35 cellular contexts compared by ENCODE assay signal in genomic region chr14:95691591-95691990, GRCh38. TPM values are rescaled to one million over a fixed set of nuclear protein-coding genes. Genes with fewer than 3 reads are reported as not detected.
"Had no signal": no experiment of that assay in that cellular context is flagged by ENCODE, and none has a peak within 500 bp of the region (broad histone marks: within the 10 kb centered on the region; RNA-seq: fewer than 3 reads in every experiment).

No MANE protein-coding gene starts in this region.

- H3K4me1 Mint-ChIP-seq: activated CD8-positive, alpha-beta memory T cell treated with anti-CD3 and anti-CD28 coated beads, Interleukin-2, amount 10 ng/mL, durations not matched to agents 7 days and 5 days; activated naive CD8-positive, alpha-beta T cell treated with anti-CD3 and anti-CD28 coated beads for 36 hours; activated T-helper 17 cell treated with anti-CD3 and anti-CD28 coated beads, Interleukin-2, amount 50 U/mL, for 72 hours had no signal

- H3K4me3 ChIP-seq: MG63, Peyer's patch, SJSA1 had no signal

- H3K27ac Mint-ChIP-seq: activated CD4-positive, alpha-beta memory T cell treated with anti-CD3 and anti-CD28 coated beads for 36 hours; activated CD8-positive, alpha-beta memory T cell treated with anti-CD3 and anti-CD28 coated beads, Interleukin-2, amount 10 ng/mL, durations not matched to agents 7 days and 5 days; activated naive CD8-positive, alpha-beta T cell treated with anti-CD3 and anti-CD28 coated beads for 36 hours; activated T-cell treated with anti-CD3 and anti-CD28 coated beads, Interleukin-2, amount 50 U/mL, for 72 hours; activated T-helper 17 cell treated with anti-CD3 and anti-CD28 coated beads, Interleukin-2, amount 50 U/mL, for 72 hours; T-helper 1 cell treated with Interleukin-12 subunit alpha and Interleukin-12 subunit beta and Interleukin-4 antibody, amounts not matched to agents 30 μg/mL and 1 μg/mL, for 36 hours; T-helper 2 cell treated with Interferon-gamma antibody and Interleukin-4, amounts not matched to agents 5 μg/mL and 100 μg/mL, for 36 hours; WTC11 had no signal

- H3K4me1 ChIP-seq: Peyer's patch had no signal

- H3K4me3 Mint-ChIP-seq: activated CD4-positive, alpha-beta memory T cell treated with anti-CD3 and anti-CD28 coated beads for 36 hours; activated CD8-positive, alpha-beta memory T cell treated with anti-CD3 and anti-CD28 coated beads, Interleukin-2, amount 10 ng/mL, durations not matched to agents 7 days and 5 days; activated naive CD8-positive, alpha-beta T cell treated with anti-CD3 and anti-CD28 coated beads for 36 hours; activated T-cell treated with anti-CD3 and anti-CD28 coated beads, Interleukin-2, amount 50 U/mL, for 72 hours; activated T-helper 17 cell treated with anti-CD3 and anti-CD28 coated beads, Interleukin-2, amount 50 U/mL, for 72 hours; T-helper 1 cell treated with Interleukin-12 subunit alpha and Interleukin-12 subunit beta and Interleukin-4 antibody, amounts not matched to agents 30 μg/mL and 1 μg/mL, for 36 hours; T-helper 2 cell treated with Interferon-gamma antibody and Interleukin-4, amounts not matched to agents 5 μg/mL and 100 μg/mL, for 36 hours; WTC11 had no signal

- H3K36me3 Mint-ChIP-seq: activated CD4-positive, alpha-beta memory T cell treated with anti-CD3 and anti-CD28 coated beads for 36 hours; activated CD8-positive, alpha-beta memory T cell treated with anti-CD3 and anti-CD28 coated beads, Interleukin-2, amount 10 ng/mL, durations not matched to agents 7 days and 5 days; activated naive CD8-positive, alpha-beta T cell treated with anti-CD3 and anti-CD28 coated beads for 36 hours; WTC11 had no signal

- H3K27me3 ChIP-seq: brain microvascular endothelial cell, MG63, Peyer's patch, SJSA1 had no signal

- H3K9me2 ChIP-seq: SK-N-SH had no signal

- H3K9me3 Mint-ChIP-seq: activated CD4-positive, alpha-beta memory T cell treated with anti-CD3 and anti-CD28 coated beads for 36 hours; activated naive CD8-positive, alpha-beta T cell treated with anti-CD3 and anti-CD28 coated beads for 36 hours; activated T-cell treated with anti-CD3 and anti-CD28 coated beads, Interleukin-2, amount 50 U/mL, for 72 hours; activated T-helper 17 cell treated with anti-CD3 and anti-CD28 coated beads, Interleukin-2, amount 50 U/mL, for 72 hours; T-helper 1 cell treated with Interleukin-12 subunit alpha and Interleukin-12 subunit beta and Interleukin-4 antibody, amounts not matched to agents 30 μg/mL and 1 μg/mL, for 36 hours; T-helper 2 cell treated with Interferon-gamma antibody and Interleukin-4, amounts not matched to agents 5 μg/mL and 100 μg/mL, for 36 hours; WTC11 had no signal

- H3K4me2 ChIP-seq: SK-N-SH had no signal

- H3K27ac ChIP-seq: brain microvascular endothelial cell, Peyer's patch, SJSA1 had no signal

- H3K36me3 ChIP-seq: brain microvascular endothelial cell, MG63, Peyer's patch, SJSA1 had no signal

- H3K9ac ChIP-seq: SK-N-SH had no signal

- ATAC-seq: activated CD8-positive, alpha-beta memory T cell treated with anti-CD3 and anti-CD28 coated beads, Interleukin-2, amount 10 ng/mL, durations not matched to agents 7 days and 5 days; activated T-cell treated with anti-CD3 and anti-CD28 coated beads, Interleukin-2, amount 50 U/mL, for 72 hours; activated T-helper 17 cell treated with anti-CD3 and anti-CD28 coated beads, Interleukin-2, amount 50 U/mL, for 72 hours; PC-3; WTC11 had no signal

- DNase-seq: activated CD4-positive, alpha-beta memory T cell treated with anti-CD3 and anti-CD28 coated beads for 36 hours; activated CD4-positive, alpha-beta T cell treated with anti-CD3 and anti-CD28 coated beads for 4 hours; activated CD4-positive, alpha-beta T cell treated with anti-CD3 and anti-CD28 coated beads, Interleukin-2, amount 50 U/mL, for 1 hour; activated CD4-positive, CD25-positive, alpha-beta regulatory T cell treated with anti-CD3 and anti-CD28 coated beads, Interleukin-2, amount 50 U/mL, for 72 hours; activated CD8-positive, alpha-beta memory T cell treated with anti-CD3 and anti-CD28 coated beads, Interleukin-2, amount 10 ng/mL, durations not matched to agents 7 days and 5 days; activated effector memory CD4-positive, alpha-beta T cell treated with anti-CD3 and anti-CD28 coated beads, Interleukin-2, amount 50 U/mL, for 16 hours; activated naive CD4-positive, alpha-beta T cell; activated naive CD4-positive, alpha-beta T cell treated with anti-CD3 and anti-CD28 coated beads, Interleukin-2, amount 50 U/mL, for 16 hours; activated naive CD8-positive, alpha-beta T cell treated with anti-CD3 and anti-CD28 coated beads for 36 hours; activated T-cell treated with anti-CD3 and anti-CD28 coated beads, Interleukin-2, amount 50 U/mL, for 1 hour; activated T-cell treated with anti-CD3 and anti-CD28 coated beads, Interleukin-2, amount 50 U/mL, for 72 hours; amniotic stem cell; aorta; brain microvascular endothelial cell; central memory CD4-positive, alpha-beta T cell; Kasumi-1; MG63; NCI-H1048; NCI-H1105 treated with DMSO at 0.1 percent for 48 hours; NCI-H1436 treated with DMSO at 0.1 percent for 48 hours; NCI-H1694 treated with DMSO at 0.1 percent for 48 hours; NCI-H2029; NCI-H345; NCI-H524 treated with DMSO at 0.1 percent for 48 hours; PC-3; Peyer's patch; RPMI8226; SHP77 treated with DMSO at 0.1 percent for 48 hours; SK-N-SH had no signal

- H3K9me3 ChIP-seq: MG63, Peyer's patch, SJSA1, SK-N-SH had no signal

RNA-seq across cellular contexts. Expression of gene TCL1B, which starts 5.4 kb away (rescaled TPM):
- total RNA-seq: activated CD4-positive, alpha-beta memory T cell treated with anti-CD3 and anti-CD28 coated beads for 36 hours; activated CD8-positive, alpha-beta memory T cell treated with anti-CD3 and anti-CD28 coated beads, Interleukin-2, amount 10 ng/mL, durations not matched to agents 7 days and 5 days; activated naive CD8-positive, alpha-beta T cell treated with anti-CD3 and anti-CD28 coated beads for 36 hours; activated T-cell treated with anti-CD3 and anti-CD28 coated beads, Interleukin-2, amount 50 U/mL, for 72 hours; activated T-helper 17 cell treated with anti-CD3 and anti-CD28 coated beads, Interleukin-2, amount 50 U/mL, for 72 hours; aorta; NCI-H460; PC-3; Peyer's patch; SJSA1 had no signal
- polyA plus RNA-seq: aorta, SK-N-SH had no signal

RNA-seq across cellular contexts. Expression of gene TCL1A, which starts 22.3 kb away (rescaled TPM):
- total RNA-seq: activated CD4-positive, alpha-beta memory T cell treated with anti-CD3 and anti-CD28 coated beads for 36 hours; activated CD8-positive, alpha-beta memory T cell treated with anti-CD3 and anti-CD28 coated beads, Interleukin-2, amount 10 ng/mL, durations not matched to agents 7 days and 5 days; activated T-helper 17 cell treated with anti-CD3 and anti-CD28 coated beads, Interleukin-2, amount 50 U/mL, for 72 hours; aorta; NCI-H460; PC-3; SJSA1 had no signal
- polyA plus RNA-seq: aorta, SK-N-SH had no signal
